35 cellular contexts compared by ENCODE assay signal in genomic region chr17:35903451-35903850, GRCh38. TPM values are rescaled to one million over a fixed set of nuclear protein-coding genes. Genes with fewer than 3 reads are reported as not detected.
"Had no signal": no experiment of that assay in that cellular context is flagged by ENCODE, and none has a peak within 500 bp of the region (broad histone marks: within the 10 kb centered on the region; RNA-seq: fewer than 3 reads in every experiment).

No MANE protein-coding gene starts in this region.

- H3K4me1 Mint-ChIP-seq: endodermal cell had no signal

- H3K27me3 ChIP-seq: colonic mucosa, left lung, right atrium auricular region, stomach, thyroid gland, upper lobe of left lung, uterus had no signal

- H3K27ac Mint-ChIP-seq: dendritic cell treated with granulocyte-macrophage colony-stimulating factor and Interleukin-4, amounts not matched to agents 40 ng/mL and 50 ng/mL, for 4 days; endodermal cell had no signal

- ATAC-seq: esophagus mucosa; gastrocnemius medialis; left lung; naive thymus-derived CD4-positive, alpha-beta T cell; sciatic nerve had no signal

- H3K4me3 Mint-ChIP-seq: dendritic cell treated with granulocyte-macrophage colony-stimulating factor and Interleukin-4, amounts not matched to agents 40 ng/mL and 50 ng/mL, for 4 days; endodermal cell; naive thymus-derived CD4-positive, alpha-beta T cell had no signal

- H3K4me1 ChIP-seq: colonic mucosa, gastrocnemius medialis, prostate gland, right atrium auricular region, thyroid gland, uterus had no signal

- H3K9me3 Mint-ChIP-seq: dendritic cell treated with granulocyte-macrophage colony-stimulating factor and Interleukin-4, amounts not matched to agents 40 ng/mL and 50 ng/mL, for 4 days; endodermal cell; naive thymus-derived CD4-positive, alpha-beta T cell had no signal

- H3K36me3 ChIP-seq: colonic mucosa, gastrocnemius medialis, left lung, prostate gland, right atrium auricular region, stomach, thyroid gland, upper lobe of left lung, uterus had no signal

- H3K4me3 ChIP-seq: colonic mucosa, gastrocnemius medialis, left lung, prostate gland, right atrium auricular region, smooth muscle cell, stomach, thyroid gland, upper lobe of left lung, uterus had no signal

- DNase-seq: colonic mucosa; effector CD8-positive, alpha-beta T cell; endodermal cell; foreskin fibroblast; gastrocnemius medialis; head of caudate nucleus; kidney; left lung; mesenchymal stem cell; midbrain; naive thymus-derived CD4-positive, alpha-beta T cell; nucleus accumbens; stimulated activated CD4-positive, alpha-beta T cell treated with anti-CD3 and anti-CD28 coated beads, Interleukin-12 subunit alpha, Interleukin-12 subunit beta, amount 100 ng/mL, for 4 hours; stimulated activated CD4-positive, alpha-beta T cell treated with anti-CD3 and anti-CD28 coated beads, Interleukin-1b, Interleukin-23, amount 100 ng/mL, for 48 hours; stimulated activated CD4-positive, alpha-beta T cell treated with anti-CD3 and anti-CD28 coated beads, Interleukin-4, amount 100 ng/mL, for 1 hour; stimulated activated CD8-positive, alpha-beta memory T cell treated with anti-CD3 and anti-CD28 coated beads, Interleukin-4, amount 100 ng/mL, for 48 hours; stimulated activated naive CD4-positive, alpha-beta T cell treated with Interleukin-2 at 50 U/mL for 16 hours; stomach; thyroid gland; upper lobe of left lung; uterus had no signal

- H3K27me3 Mint-ChIP-seq: dendritic cell treated with granulocyte-macrophage colony-stimulating factor and Interleukin-4, amounts not matched to agents 40 ng/mL and 50 ng/mL, for 4 days had no signal

- H3K9me3 ChIP-seq: colonic mucosa, gastrocnemius medialis, left lung, prostate gland, right atrium auricular region, stomach, thyroid gland, upper lobe of left lung, uterus had no signal

RNA-seq across cellular contexts. Expression of gene CCL5, which starts 23.3 kb away (rescaled TPM):
- total RNA-seq: chondrocyte, endodermal cell, osteocyte, temporal lobe had no signal
- polyA plus RNA-seq: smooth muscle cell had no signal

RNA-seq across cellular contexts. Expression of gene RDM1, which starts 27.1 kb away (rescaled TPM):
- total RNA-seq: gastrocnemius medialis, kidney, lower leg skin, lung microvascular endothelial cell, right atrium auricular region, sciatic nerve, smooth muscle cell, subcutaneous adipose tissue, upper lobe of left lung had no signal

RNA-seq across cellular contexts. Expression of gene HEATR9, which starts 34.8 kb away (rescaled TPM):
- total RNA-seq: chondrocyte, colonic mucosa, endodermal cell, esophagus mucosa, gastrocnemius medialis, glomerular endothelial cell, lower leg skin, lung microvascular endothelial cell, osteocyte, right atrium auricular region, smooth muscle cell, subcutaneous adipose tissue, temporal lobe, uterus had no signal
- polyA plus RNA-seq: smooth muscle cell, stomach had no signal

RNA-seq across cellular contexts. Expression of gene LYZL6, which starts 40.1 kb away (rescaled TPM):
- total RNA-seq: chondrocyte; colonic mucosa; endodermal cell; esophagus mucosa; gastrocnemius medialis; glomerular endothelial cell; kidney; left lung; lower leg skin; lung microvascular endothelial cell; mucosa of gallbladder; naive thymus-derived CD4-positive, alpha-beta T cell; osteocyte; right atrium auricular region; sciatic nerve; smooth muscle cell; stomach; subcutaneous adipose tissue; temporal lobe; thyroid gland; upper lobe of left lung; uterus had no signal
- polyA plus RNA-seq: naive thymus-derived CD4-positive, alpha-beta T cell; smooth muscle cell; stomach had no signal
